Comparison of ENCODE assay signal across 34 cellular contexts in the genomic region with DNA sequence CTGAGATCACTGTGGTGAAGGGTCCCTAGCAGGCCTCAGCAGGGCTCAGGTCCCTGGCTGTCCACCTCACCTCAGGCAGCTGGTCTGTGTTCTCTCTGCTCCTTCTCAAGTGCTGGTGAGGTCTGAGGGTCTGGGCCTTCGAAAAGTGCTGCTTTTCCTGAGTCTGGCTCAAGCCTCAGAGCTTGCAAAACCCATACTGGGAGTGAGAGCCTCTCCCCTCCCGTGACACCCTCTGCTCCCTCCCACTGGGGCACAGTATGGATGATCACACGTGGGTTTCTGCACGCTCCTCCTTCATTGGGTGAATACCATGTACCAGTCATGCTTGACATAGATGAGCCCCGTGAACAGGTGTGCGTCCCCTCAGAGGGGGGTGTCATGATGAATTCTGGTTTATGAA.
"Had no signal": no experiment of that assay in that cellular context is flagged by ENCODE, and none has a peak within 500 bp of the region (broad histone marks: within the 10 kb centered on the region; RNA-seq: fewer than 3 reads in every experiment).

No MANE protein-coding gene starts in this region.

- H3K4me1 ChIP-seq: adrenal gland, body of pancreas, breast epithelium had no signal

- H3K27ac ChIP-seq: adrenal gland, body of pancreas, brain microvascular endothelial cell, breast epithelium, VCaP had no signal

- H3K27me3 ChIP-seq: adrenal gland, body of pancreas, brain microvascular endothelial cell, breast epithelium had no signal

- H3K36me3 Mint-ChIP-seq: activated CD4-positive, alpha-beta memory T cell treated with anti-CD3 and anti-CD28 coated beads for 36 hours; activated naive CD4-positive, alpha-beta T cell treated with anti-CD3 and anti-CD28 coated beads, Interleukin-2, amount 50 U/mL, for 72 hours; activated naive CD8-positive, alpha-beta T cell treated with anti-CD3 and anti-CD28 coated beads for 36 hours had no signal

- H3K4me3 ChIP-seq: adrenal gland, body of pancreas, breast epithelium had no signal

- H3K9me3 Mint-ChIP-seq: activated B cell treated with CpG ODN at 0.5 μM for 24 hours; activated CD4-positive, alpha-beta memory T cell treated with anti-CD3 and anti-CD28 coated beads for 36 hours; activated CD4-positive, alpha-beta T cell treated with anti-CD3 and anti-CD28 coated beads, Interleukin-2, amount 10 ng/mL, durations not matched to agents 24 days and 14 days; activated CD8-positive, alpha-beta T cell treated with anti-CD3 and anti-CD28 coated beads for 36 hours; activated naive CD4-positive, alpha-beta T cell treated with anti-CD3 and anti-CD28 coated beads for 36 hours; activated naive CD4-positive, alpha-beta T cell treated with anti-CD3 and anti-CD28 coated beads, Interleukin-2, amount 50 U/mL, for 72 hours; activated naive CD8-positive, alpha-beta T cell treated with anti-CD3 and anti-CD28 coated beads for 36 hours; activated T-cell treated with anti-CD3 and anti-CD28 coated beads, Interleukin-2, amount 50 U/mL, for 4 hours; activated T-cell treated with anti-CD3 and anti-CD28 coated beads, Interleukin-2, amount 50 U/mL, for 72 hours; activated T-helper 1 cell treated with anti-CD3 and anti-CD28 coated beads, Interleukin-12 subunit alpha, Interleukin-12 subunit beta, Interleukin-2, Interleukin-4 antibody, amounts not matched to agents 30 ng/mL and 10 ng/mL and 1 ng/mL, durations not matched to agents 14 hours and 24 hours and 36 hours; activated T-helper 17 cell treated with anti-CD3 and anti-CD28 coated beads, Interleukin-2, amount 50 U/mL, for 72 hours; T-helper 1 cell treated with Interleukin-12 subunit alpha and Interleukin-12 subunit beta and Interleukin-4 antibody, amounts not matched to agents 30 μg/mL and 1 μg/mL, for 36 hours; T-helper 2 cell treated with Interferon-gamma antibody and Interleukin-4, amounts not matched to agents 5 μg/mL and 100 μg/mL, for 36 hours had no signal

- ATAC-seq: activated CD8-positive, alpha-beta T cell treated with anti-CD3 and anti-CD28 coated beads for 36 hours; activated naive CD4-positive, alpha-beta T cell treated with anti-CD3 and anti-CD28 coated beads, Interleukin-2, amount 50 U/mL, for 72 hours; activated T-cell treated with anti-CD3 and anti-CD28 coated beads, Interleukin-2, amount 50 U/mL, for 4 hours; activated T-cell treated with anti-CD3 and anti-CD28 coated beads, Interleukin-2, amount 50 U/mL, for 72 hours; activated T-helper 17 cell treated with anti-CD3 and anti-CD28 coated beads, Interleukin-2, amount 50 U/mL, for 72 hours; body of pancreas had no signal

- H3K27ac Mint-ChIP-seq: activated B cell treated with CpG ODN at 0.5 μM for 24 hours; activated CD4-positive, alpha-beta memory T cell treated with anti-CD3 and anti-CD28 coated beads for 36 hours; activated CD4-positive, alpha-beta T cell treated with anti-CD3 and anti-CD28 coated beads, Interleukin-2, amount 10 ng/mL, durations not matched to agents 24 days and 14 days; activated CD8-positive, alpha-beta T cell treated with anti-CD3 and anti-CD28 coated beads for 36 hours; activated naive CD4-positive, alpha-beta T cell treated with anti-CD3 and anti-CD28 coated beads for 36 hours; activated naive CD4-positive, alpha-beta T cell treated with anti-CD3 and anti-CD28 coated beads, Interleukin-2, amount 50 U/mL, for 72 hours; activated naive CD8-positive, alpha-beta T cell treated with anti-CD3 and anti-CD28 coated beads for 36 hours; activated T-cell treated with anti-CD3 and anti-CD28 coated beads, Interleukin-2, amount 50 U/mL, for 72 hours; activated T-helper 1 cell treated with anti-CD3 and anti-CD28 coated beads, Interleukin-12 subunit alpha, Interleukin-12 subunit beta, Interleukin-2, Interleukin-4 antibody, amounts not matched to agents 30 ng/mL and 10 ng/mL and 1 ng/mL, durations not matched to agents 14 hours and 24 hours and 36 hours; activated T-helper 17 cell treated with anti-CD3 and anti-CD28 coated beads, Interleukin-2, amount 50 U/mL, for 72 hours; T-helper 1 cell treated with Interleukin-12 subunit alpha and Interleukin-12 subunit beta and Interleukin-4 antibody, amounts not matched to agents 30 μg/mL and 1 μg/mL, for 36 hours; T-helper 2 cell treated with Interferon-gamma antibody and Interleukin-4, amounts not matched to agents 5 μg/mL and 100 μg/mL, for 36 hours had no signal

- H3K36me3 ChIP-seq: adrenal gland, brain microvascular endothelial cell, breast epithelium had no signal

- H3K9me3 ChIP-seq: adrenal gland, body of pancreas, breast epithelium had no signal

- H3K4me3 Mint-ChIP-seq: activated B cell treated with CpG ODN at 0.5 μM for 24 hours; activated CD4-positive, alpha-beta memory T cell treated with anti-CD3 and anti-CD28 coated beads for 36 hours; activated CD4-positive, alpha-beta T cell treated with anti-CD3 and anti-CD28 coated beads, Interleukin-2, amount 10 ng/mL, durations not matched to agents 24 days and 14 days; activated CD8-positive, alpha-beta T cell treated with anti-CD3 and anti-CD28 coated beads for 36 hours; activated naive CD4-positive, alpha-beta T cell treated with anti-CD3 and anti-CD28 coated beads for 36 hours; activated naive CD8-positive, alpha-beta T cell treated with anti-CD3 and anti-CD28 coated beads for 36 hours; activated T-cell treated with anti-CD3 and anti-CD28 coated beads, Interleukin-2, amount 50 U/mL, for 4 hours; activated T-cell treated with anti-CD3 and anti-CD28 coated beads, Interleukin-2, amount 50 U/mL, for 72 hours; activated T-helper 1 cell treated with anti-CD3 and anti-CD28 coated beads, Interleukin-12 subunit alpha, Interleukin-12 subunit beta, Interleukin-2, Interleukin-4 antibody, amounts not matched to agents 30 ng/mL and 10 ng/mL and 1 ng/mL, durations not matched to agents 14 hours and 24 hours and 36 hours; activated T-helper 17 cell treated with anti-CD3 and anti-CD28 coated beads, Interleukin-2, amount 50 U/mL, for 72 hours; T-helper 1 cell treated with Interleukin-12 subunit alpha and Interleukin-12 subunit beta and Interleukin-4 antibody, amounts not matched to agents 30 μg/mL and 1 μg/mL, for 36 hours; T-helper 2 cell treated with Interferon-gamma antibody and Interleukin-4, amounts not matched to agents 5 μg/mL and 100 μg/mL, for 36 hours had no signal

- H3K4me1 Mint-ChIP-seq: activated T-helper 17 cell treated with anti-CD3 and anti-CD28 coated beads, Interleukin-2, amount 50 U/mL, for 72 hours had no signal

- DNase-seq: activated B cell treated with CpG ODN at 0.5 μM for 24 hours; activated CD4-positive, alpha-beta memory T cell treated with anti-CD3 and anti-CD28 coated beads for 36 hours; activated CD4-positive, alpha-beta T cell treated with anti-CD3 and anti-CD28 coated beads for 4 hours; activated CD4-positive, alpha-beta T cell treated with anti-CD3 and anti-CD28 coated beads, Interleukin-2, amount 10 ng/mL, durations not matched to agents 24 days and 14 days; activated CD4-positive, alpha-beta T cell treated with anti-CD3 and anti-CD28 coated beads, Interleukin-2, amount 50 U/mL, for 1 hour; activated CD4-positive, alpha-beta T cell treated with anti-CD3 and anti-CD28 coated beads, Interleukin-2, amount 50 U/mL, for 4 hours; activated CD4-positive, CD25-positive, alpha-beta regulatory T cell treated with anti-CD3 and anti-CD28 coated beads, Interleukin-2, amount 50 U/mL, for 72 hours; activated CD8-positive, alpha-beta memory T cell treated with anti-CD3 and anti-CD28 coated beads, Interleukin-2, amount 50 U/mL, for 4 hours; activated CD8-positive, alpha-beta T cell treated with anti-CD3 and anti-CD28 coated beads for 36 hours; activated effector memory CD4-positive, alpha-beta T cell treated with anti-CD3 and anti-CD28 coated beads, Interleukin-2, amount 50 U/mL, for 16 hours; activated gamma-delta T cell treated with Interleukin-2 at 50 U/mL for 16 hours; activated naive CD4-positive, alpha-beta T cell; activated naive CD4-positive, alpha-beta T cell treated with anti-CD3 and anti-CD28 coated beads for 36 hours; activated naive CD4-positive, alpha-beta T cell treated with anti-CD3 and anti-CD28 coated beads, Interleukin-2, amount 50 U/mL, for 16 hours; activated naive CD8-positive, alpha-beta T cell treated with anti-CD3 and anti-CD28 coated beads for 36 hours; activated T-cell treated with anti-CD3 and anti-CD28 coated beads for 4 hours; activated T-cell treated with anti-CD3 and anti-CD28 coated beads, Interleukin-2, amount 50 U/mL, for 1 hour; activated T-cell treated with anti-CD3 and anti-CD28 coated beads, Interleukin-2, amount 50 U/mL, for 4 hours; activated T-cell treated with anti-CD3 and anti-CD28 coated beads, Interleukin-2, amount 50 U/mL, for 72 hours; adrenal gland; amniotic stem cell; body of pancreas; brain microvascular endothelial cell; central memory CD4-positive, alpha-beta T cell; T-helper 1 cell; T-helper 2 cell; T-helper 9 cell had no signal
